In genomic region chr11:93529707-93530467, GRCh38 we compare ENCODE assay signal across 9 cellular contexts. TPM values are rescaled to one million over a fixed set of nuclear protein-coding genes. Genes with fewer than 3 reads are reported as not detected.
DNase-seq lines count a peak whose midpoint lies in the region; ATAC-seq, FAIRE-seq and TF ChIP-seq lines count a peak whose summit lies in the region.
"Had no signal": no experiment of that assay in that cellular context is flagged by ENCODE, and none has a peak within 500 bp of the region (broad histone marks: within the 10 kb centered on the region; RNA-seq: fewer than 3 reads in every experiment).

No MANE protein-coding gene starts in this region.

- no peak overlapping the region for H3K4me3 Mint-ChIP-seq in WTC11
- peak overlapping the region; percentile 34 for H3K4me3 Mint-ChIP-seq in type B pancreatic cell
- H3K4me3 Mint-ChIP-seq: memory B cell had no signal

- H3K36me3 Mint-ChIP-seq in WTC11 (peaks cover 13% of the 10 kb centered on the region), type B pancreatic cell (no peaks in the 10 kb centered on the region)
- H3K36me3 Mint-ChIP-seq: memory B cell had no signal

- TF ChIP-seq CTCF in WTC11 (IDR thresholded peaks at IDR 0.05) (no peak), type B pancreatic cell (conservative IDR thresholded peaks at IDR 0.05) (no peak)

- FAIRE-seq in frontal cortex (lab: Jason Lieb, UNC): no peak

- intact Hi-C loops in left colon (cut with DNase I, micrococcal nuclease): no loop called here

- CTCF ChIA-PET in WTC11 (lab: Charles Lee): no interaction called here

- H3K27ac Mint-ChIP-seq in WTC11 (peak overlapping the region; percentile 78; the same call in 1 of the 2 replicates), type B pancreatic cell (peak overlapping the region; percentile 82)

- peak; percentile 44 for DNase-seq in AG20443 (ENCODE audit: low spot score)
- no peak for DNase-seq in WTC11 (ENCODE audit: low spot score)
- no peak for DNase-seq in left colon
- no peak for DNase-seq in type B pancreatic cell (ENCODE audit: extremely low spot score, unreplicated experiment)
- DNase-seq in hypothalamus (lab: John Stamatoyannopoulos, UW): no peak
- no peak for DNase-seq in T-helper 9 cell
- no peak for DNase-seq in frontal cortex (ENCODE audit: low spot score in 2 of 2)

- ATAC-seq in GM21381 (IDR thresholded peaks at IDR 0.05; ENCODE audit: unreplicated experiment) (peak; percentile 33), WTC11 (no peak), left colon (peak; percentile 8)

- POLR2A ChIA-PET in WTC11 (lab: Charles Lee): no interaction called here

- peaks cover 61% of the 10 kb centered on the region for H3K4me1 Mint-ChIP-seq in WTC11
- H3K4me1 Mint-ChIP-seq in type B pancreatic cell (ENCODE audit: unreplicated experiment): peaks cover 41% of the 10 kb centered on the region

- H3K9me3 Mint-ChIP-seq in WTC11 (peaks cover 9% of the 10 kb centered on the region; the same call in 1 of the 2 replicates), type B pancreatic cell (no peaks in the 10 kb centered on the region)
- H3K9me3 Mint-ChIP-seq: memory B cell had no signal

- H3K27me3 Mint-ChIP-seq in WTC11 (ENCODE audit: low read depth) (no peaks in the 10 kb centered on the region), type B pancreatic cell (no peaks in the 10 kb centered on the region)
- H3K27me3 Mint-ChIP-seq: memory B cell had no signal

TF ChIP-seq in WTC11, 78 proteins besides CTCF, POLR2A, EP300 and RAD21:
- no peak for TF ChIP-seq ZSCAN18 (CRISPR knock-in tag; IDR thresholded peaks at IDR 0.05)
- TF ChIP-seq ZNF263 (CRISPR knock-in tag; IDR thresholded peaks at IDR 0.05; ENCODE audit: low read depth): no peak
- no peak for TF ChIP-seq ATF6 (CRISPR knock-in tag; IDR thresholded peaks at IDR 0.05)
- TF ChIP-seq IRF2 (CRISPR knock-in tag; IDR thresholded peaks at IDR 0.05; ENCODE audit: borderline replicate concordance, low read depth): no peak
- TF ChIP-seq TEAD4 (CRISPR knock-in tag; IDR thresholded peaks at IDR 0.05): no peak
- no peak for TF ChIP-seq KAT7 (CRISPR knock-in tag; IDR thresholded peaks at IDR 0.05; ENCODE audit: borderline replicate concordance)
- TF ChIP-seq ESRRA (CRISPR knock-in tag; IDR thresholded peaks at IDR 0.05; ENCODE audit: borderline replicate concordance): no peak
- TF ChIP-seq NR2C2 (CRISPR knock-in tag; IDR thresholded peaks at IDR 0.05): no peak
- TF ChIP-seq E2F1 (CRISPR knock-in tag; IDR thresholded peaks at IDR 0.05): no peak
- TF ChIP-seq ZNF423 (CRISPR knock-in tag; IDR thresholded peaks at IDR 0.05): no peak
- TF ChIP-seq HMGXB4 (CRISPR knock-in tag; IDR thresholded peaks at IDR 0.05): no peak
- TF ChIP-seq CBFB (CRISPR knock-in tag; IDR thresholded peaks at IDR 0.05; ENCODE audit: low read depth): no peak
- TF ChIP-seq RORB (CRISPR knock-in tag; IDR thresholded peaks at IDR 0.05): no peak
- TF ChIP-seq CREM (CRISPR knock-in tag; IDR thresholded peaks at IDR 0.05): no peak
- TF ChIP-seq SP1 (CRISPR knock-in tag; conservative IDR thresholded peaks at IDR 0.05): no peak
TF ChIP-seq in WTC11: peak in this region for 0.

RNA-seq across cellular contexts. Expression of gene SMCO4, which starts 13.3 kb away (rescaled TPM):
- total RNA-seq in WTC11 (2021): 42.3 to 50.1 TPM (median 42.9 TPM) in 3 replicates
- total RNA-seq in left colon: 10 to 100 TPM; 56.8 to 74.8 TPM
- 18.2 and 28.3 TPM in 2 replicates for total RNA-seq in type B pancreatic cell (ENCODE audit: low replicate concordance)
- 2.9 TPM for total RNA-seq in frontal cortex
